ENCODE assay signal across 16 cellular contexts in the genomic region with DNA sequence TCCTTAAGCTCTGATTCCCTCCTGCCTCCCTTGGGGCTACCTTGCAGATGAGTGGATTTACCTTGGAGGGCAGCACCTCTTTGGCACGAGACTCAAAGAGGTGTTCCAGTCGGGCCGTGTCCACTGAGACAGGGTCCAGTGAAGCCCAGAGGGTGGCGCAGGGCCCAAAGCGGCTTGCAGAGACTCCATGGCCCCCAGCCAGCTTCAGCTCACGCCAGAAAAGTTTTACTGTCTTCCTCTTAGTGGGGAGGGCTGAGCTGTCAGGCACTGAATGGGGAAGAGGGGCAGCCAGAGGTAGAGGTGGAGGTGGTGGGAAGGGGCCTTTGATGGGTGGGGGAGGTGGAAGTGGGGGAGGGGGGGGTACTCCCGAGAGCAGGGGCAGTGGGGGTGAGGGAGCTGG. TPM values are rescaled to one million over a fixed set of nuclear protein-coding genes. Genes with fewer than 3 reads are reported as not detected.
A peak's percentile ranks its signal among the peaks of the same experiment; 100 is the strongest.
DNase-seq lines count a peak whose midpoint lies in the region; ATAC-seq and TF ChIP-seq lines count a peak whose summit lies in the region.
"Had no signal": no experiment of that assay in that cellular context is flagged by ENCODE, and none has a peak within 500 bp of the region (broad histone marks: within the 10 kb centered on the region; RNA-seq: fewer than 3 reads in every experiment).

No MANE protein-coding gene starts in this region.

- CTCF ChIA-PET in RWPE1 (lab: Yijun Ruan, JAX) = interaction anchor here (0.7 to 1.1 kb wide), 2 partner anchors 22 to 104 kb away, joined by 3 to 4 read pairs; no protein-coding TSS in a partner anchor

- 91 to 95% methylated on average over 4 to 6 of the region's 7 CpGs for WGBS in endodermal cell (ENCODE audit: insufficient coverage in 1 of 2, insufficient read length in 1 of 2), 2 experiments
- WGBS in psoas muscle, 3 donors = 46 to 65% (median 48%) methylated on average over 7 of the region's 7 CpGs

- no peaks in the 10 kb centered on the region for H3K27me3 ChIP-seq in endodermal cell (ENCODE audit: control insufficient read depth, insufficient read depth, low read length, poor library complexity, severe bottlenecking)
- no peaks in the 10 kb centered on the region for H3K27me3 ChIP-seq in psoas muscle (ENCODE audit: insufficient read depth in 3 of 3, low read length in 2 of 3)
- H3K27me3 ChIP-seq: BLaER1 treated with 17β-estradiol and CSF1 and Interleukin-3, amounts not matched to agents 10 nM and 100 nM had no signal

- no peaks in the 10 kb centered on the region for H3K4me1 Mint-ChIP-seq in endodermal cell
- H3K4me1 Mint-ChIP-seq: B cell had no signal

- H3K27me3 Mint-ChIP-seq in endodermal cell (ENCODE audit: insufficient read depth) = no peaks in the 10 kb centered on the region
- H3K27me3 Mint-ChIP-seq: B cell had no signal

- no peak overlapping the region for H3K27ac Mint-ChIP-seq in endodermal cell
- H3K27ac Mint-ChIP-seq: B cell; CD8-positive, alpha-beta T cell; HFFc6 had no signal

- DNase-seq in Right ventricle myocardium inferior (ENCODE audit: missing footprints) (peak; percentile 37), left cardiac atrium (no peak), RWPE1 (ENCODE audit: low spot score) (no peak), endodermal cell (peak; percentile 42), psoas muscle (no peak), NCI-H2171 (lab: John Stamatoyannopoulos, UW) (no peak), DMS79 treated with DMSO at 0.1 percent for 48 hours (lab: John Stamatoyannopoulos, UW) (no peak)
- DNase-seq: Calu3; CD8-positive, alpha-beta T cell; GOT3; HFFc6; IMR-90 had no signal

- H3K36me3 ChIP-seq in endodermal cell (ENCODE audit: control insufficient read depth, insufficient read depth, low read length) (peaks cover 92% of the 10 kb centered on the region), psoas muscle (ENCODE audit: insufficient read depth in 1 of 2, low read depth in 1 of 2) (peaks cover 9 to 98% of the 10 kb centered on the region in 2 donors)

- H3K9me3 Mint-ChIP-seq in endodermal cell = no peaks in the 10 kb centered on the region
- H3K9me3 Mint-ChIP-seq: CD8-positive, alpha-beta T cell; HFFc6 had no signal

- H3K9ac ChIP-seq in endodermal cell (ENCODE audit: extremely low read depth, low read length, poor library complexity, severe bottlenecking) = no peak overlapping the region

- H3K4me3 ChIP-seq in endodermal cell (ENCODE audit: low read length) (no peak overlapping the region), psoas muscle (no peak overlapping the region)
- H3K4me3 ChIP-seq: BLaER1 treated with 17β-estradiol and CSF1 and Interleukin-3, amounts not matched to agents 10 nM and 100 nM had no signal

- H3K4me1 ChIP-seq in endodermal cell (ENCODE audit: control insufficient read depth, insufficient read depth, low read length) (no peaks in the 10 kb centered on the region), psoas muscle (peaks cover 3% of the 10 kb centered on the region)

- peaks cover 77% of the 10 kb centered on the region for H3K36me3 Mint-ChIP-seq in endodermal cell (ENCODE audit: low read depth)

- TF ChIP-seq CTCF in RWPE1 (conservative IDR thresholded peaks at IDR 0.05; ENCODE audit: low read depth) (no peak), endodermal cell (conservative IDR thresholded peaks at IDR 0.05) (no peak), psoas muscle (IDR thresholded peaks at IDR 0.05) (no peak)

- intact Hi-C loops in Right ventricle myocardium inferior (cut with DNase I) = no loop called here
- intact Hi-C loops in left cardiac atrium (cut with DNase I) = no loop called here
- intact Hi-C loops in psoas muscle (cut with DNase I) = no loop called here

- H3K9me3 ChIP-seq in endodermal cell (ENCODE audit: control insufficient read depth, low read length) = no peaks in the 10 kb centered on the region
- H3K9me3 ChIP-seq in psoas muscle = no peaks in the 10 kb centered on the region
- H3K9me3 ChIP-seq: BLaER1 treated with 17β-estradiol and CSF1 and Interleukin-3, amounts not matched to agents 10 nM and 100 nM had no signal

- no peak overlapping the region for H3K4me3 Mint-ChIP-seq in endodermal cell
- H3K4me3 Mint-ChIP-seq: B cell; CD8-positive, alpha-beta T cell; HFFc6 had no signal

- H3K27ac ChIP-seq in RWPE1 (peak overlapping the region; percentile 92), endodermal cell (ENCODE audit: low read depth, low read length) (no peak overlapping the region), psoas muscle (peak overlapping the region; percentile 16)
- H3K27ac ChIP-seq: BLaER1 treated with 17β-estradiol and CSF1 and Interleukin-3, amounts not matched to agents 10 nM and 100 nM had no signal

- ATAC-seq in Right ventricle myocardium inferior (no peak), left cardiac atrium (no peak), psoas muscle (no peak), HG03565 (IDR thresholded peaks at IDR 0.05; ENCODE audit: unreplicated experiment) (no peak)
- ATAC-seq: CD8-positive, alpha-beta T cell; HCT116 had no signal

- POLR2A ChIA-PET in RWPE1 (lab: Yijun Ruan, JAX; ENCODE audit: low non-redundant PET) = interaction anchor here (0.5 to 1.7 kb wide), 2 partner anchors 13 to 200 kb away, joined by 3 to 4 read pairs; a partner anchor contains a TSS

RNA-seq across cellular contexts. Expression of a gene that starts 6.7 kb away (rescaled TPM):
- total RNA-seq in Right ventricle myocardium inferior = 12.5 TPM
- total RNA-seq in left cardiac atrium = 10 to 100 TPM; 17.4 to 25.3 TPM
- 10 to 100 TPM; 43.1 to 46.4 TPM for total RNA-seq in endodermal cell
- polyA plus RNA-seq in endodermal cell (2013, experiment 1 of 2) = 40.4 TPM
- 36.2 TPM for polyA plus RNA-seq in endodermal cell (2013, experiment 2 of 2)
- total RNA-seq in psoas muscle = 10 to 100 TPM; 10.1 to 32.7 (median 20.5) TPM
- 100 to 1,000 TPM in 1 of 3 donors, 10 to 100 TPM in 2; 64.3 to 111 (median 91.9) TPM for polyA plus RNA-seq in psoas muscle

RNA-seq across cellular contexts. Expression of a gene that starts 13.7 kb away (rescaled TPM):
- total RNA-seq in Right ventricle myocardium inferior (15.3 TPM), left cardiac atrium (10 to 100 TPM; 18.7 to 25.8 TPM), endodermal cell (10 to 100 TPM; 51.7 to 71.9 TPM), psoas muscle (100 to 1,000 TPM in 3 of 4 donors, 10 to 100 TPM in 1; 61.5 to 154 (median 124) TPM)
- 31.9 TPM for polyA plus RNA-seq in endodermal cell (2013, experiment 1 of 2)
- polyA plus RNA-seq in endodermal cell (2013, experiment 2 of 2) = 31.3 TPM
- 10 to 100 TPM; 16.9 to 48.7 (median 27.2) TPM for polyA plus RNA-seq in psoas muscle

RNA-seq across cellular contexts. Expression of a gene that starts 15.2 kb away (rescaled TPM):
- total RNA-seq in Right ventricle myocardium inferior (0.84 TPM), left cardiac atrium (1 to 10 TPM; 1.3 to 1.5 TPM), endodermal cell (1 to 10 TPM; 8.9 to 9.0 TPM), psoas muscle (1 to 10 TPM in 3 of 4 donors, under 1 TPM in 1; 0.59 to 1.7 (median 1.4) TPM)
- polyA plus RNA-seq in endodermal cell (2013, experiment 1 of 2) = 4.8 TPM
- polyA plus RNA-seq in endodermal cell (2013, experiment 2 of 2) = 4.6 TPM
- 1 to 10 TPM in 1 of 3 donors, under 1 TPM in 2; 0.52 to 1.1 (median 0.91) TPM for polyA plus RNA-seq in psoas muscle

RNA-seq across cellular contexts. Expression of a gene that starts 34.7 kb away (rescaled TPM):
- total RNA-seq in Right ventricle myocardium inferior (0.89 TPM), left cardiac atrium (1 to 10 TPM; 1.0 to 1.6 TPM), endodermal cell (1 to 10 TPM; 5.6 to 6.4 TPM), psoas muscle (under 1 TPM; 0.26 to 0.79 (median 0.42) TPM)
- 2.5 TPM for polyA plus RNA-seq in endodermal cell (2013, experiment 1 of 2)
- polyA plus RNA-seq in endodermal cell (2013, experiment 2 of 2) = 2.4 TPM
- under 1 TPM; 0.35 to 0.82 (median 0.53) TPM for polyA plus RNA-seq in psoas muscle

RNA-seq across cellular contexts. Expression of a gene that starts 41.6 kb away (rescaled TPM):
- total RNA-seq in Right ventricle myocardium inferior (36.9 TPM), left cardiac atrium (10 to 100 TPM; 34.9 to 46.2 TPM), endodermal cell (10 to 100 TPM; 71.8 to 72.8 TPM), psoas muscle (10 to 100 TPM; 22.6 to 56.2 (median 45.9) TPM)
- polyA plus RNA-seq in endodermal cell (2013, experiment 1 of 2) = 70.8 TPM
- 65.3 TPM for polyA plus RNA-seq in endodermal cell (2013, experiment 2 of 2)
- polyA plus RNA-seq in psoas muscle = 100 to 1,000 TPM in 1 of 3 donors, 10 to 100 TPM in 2; 45.0 to 106 (median 67.3) TPM

Comparison
In these comparisons a context has a peak if more than half of its experiments do, and no peak if none do; other contexts are left out.
1. DNase-seq: peak in Right ventricle myocardium inferior (single experiment) and endodermal cell (single experiment); none in left cardiac atrium (single experiment), RWPE1 (single experiment), psoas muscle (0 of 2), NCI-H2171 (single experiment) and DMS79 treated with DMSO at 0.1 percent for 48 hours (single experiment).